ENCODE assay signal across 23 cellular contexts in genomic region chr18:32798209-32798960, GRCh38. TPM values are rescaled to one million over a fixed set of nuclear protein-coding genes. Genes with fewer than 3 reads are reported as not detected.
DNase-seq lines count a peak whose midpoint lies in the region; ATAC-seq, FAIRE-seq and TF ChIP-seq lines count a peak whose summit lies in the region.
"Had no signal": no experiment of that assay in that cellular context is flagged by ENCODE, and none has a peak within 500 bp of the region (broad histone marks: within the 10 kb centered on the region; RNA-seq: fewer than 3 reads in every experiment).

No MANE protein-coding gene starts in this region.

- POLR2A ChIA-PET in HEK293 (lab: Yijun Ruan, JAX) (no interaction called here), K562 (lab: Yijun Ruan, JAX) (no interaction called here), A673 (lab: Charles Lee; ENCODE audit: low non-redundant PET) (no interaction called here), MCF 10A (lab: Yijun Ruan, JAX) (interaction anchor here (0.5 kb wide), 1 partner anchor 1745 kb away, joined by 3 read pairs; no protein-coding TSS in a partner anchor)

- H3K27me3 Mint-ChIP-seq in IgD-negative memory B cell (no peaks in the 10 kb centered on the region), MCF 10A (ENCODE audit: insufficient read depth, unreplicated experiment) (peaks cover 52% of the 10 kb centered on the region)
- H3K27me3 Mint-ChIP-seq: B cell; CD4-positive, alpha-beta memory T cell; CD4-positive, CD25-positive, alpha-beta regulatory T cell; CD8-positive, alpha-beta memory T cell had no signal

- H3K9me1 ChIP-seq in K562 (ENCODE audit: control insufficient read depth, insufficient read depth, low read length): no peaks in the 10 kb centered on the region

- H3K4me2 ChIP-seq in K562 (ENCODE audit: insufficient read depth, low read length): no peak overlapping the region
- H3K4me2 ChIP-seq: BLaER1 treated with 17β-estradiol and CSF1 and Interleukin-3, amounts not matched to agents 10 nM and 100 nM had no signal

- no peak overlapping the region for H3K27ac ChIP-seq in HEK293 (ENCODE audit: extremely low read depth, low read depth, low read length)
- H3K27ac ChIP-seq in K562 (ENCODE audit: extremely low read depth, low read depth, low read length): no peak overlapping the region
- no peak overlapping the region for H3K27ac ChIP-seq in A673 (ENCODE audit: low read depth, low read length, poor library complexity, severe bottlenecking)
- H3K27ac ChIP-seq: BLaER1 treated with 17β-estradiol and CSF1 and Interleukin-3, amounts not matched to agents 10 nM and 100 nM; C4-2B had no signal

- H3K4me3 ChIP-seq in HEK293 (ENCODE audit: low read depth, low read length) (no peak overlapping the region), K562 (no peak overlapping the region), A673 (ENCODE audit: low read depth, low read length, poor library complexity, severe bottlenecking) (no peak overlapping the region)
- H3K4me3 ChIP-seq: BLaER1 treated with 17β-estradiol and CSF1 and Interleukin-3, amounts not matched to agents 10 nM and 100 nM had no signal

- no peak for FAIRE-seq in K562 (lab: Jason Lieb, UNC)
- FAIRE-seq: A204.1, G401.6, GM12891, GM19239 had no signal

- no peak for ATAC-seq in K562

- 0% methylated on average over 4 of the region's 4 CpGs for WGBS in K562 (ENCODE audit: insufficient coverage, low coverage, missing lambda C conversion rate)

- peaks cover 4% of the 10 kb centered on the region for H3K36me3 Mint-ChIP-seq in IgD-negative memory B cell
- H3K36me3 Mint-ChIP-seq in MCF 10A (ENCODE audit: insufficient read depth, unreplicated experiment): no peaks in the 10 kb centered on the region
- H3K36me3 Mint-ChIP-seq: CD4-positive, alpha-beta memory T cell; CD4-positive, CD25-positive, alpha-beta regulatory T cell; CD8-positive, alpha-beta memory T cell had no signal

- TF ChIP-seq EP300 in K562 (IDR thresholded peaks at IDR 0.05; ENCODE audit: low read length): no peak

- no peaks in the 10 kb centered on the region for H4K20me1 ChIP-seq in K562 (replicated peaks; ENCODE audit: control insufficient read depth, insufficient read depth, low read length)
- H4K20me1 ChIP-seq: BLaER1 treated with 17β-estradiol and CSF1 and Interleukin-3, amounts not matched to agents 10 nM and 100 nM had no signal

- H3K9me3 Mint-ChIP-seq in IgD-negative memory B cell: peaks cover 0 to 1% (median 0%) of the 10 kb centered on the region in 3 donors
- peaks cover 11% of the 10 kb centered on the region for H3K9me3 Mint-ChIP-seq in MCF 10A (ENCODE audit: unreplicated experiment)

- peak overlapping the region in 2 of 3 donors; percentile 14 to 46 for H3K27ac Mint-ChIP-seq in IgD-negative memory B cell
- H3K27ac Mint-ChIP-seq in MCF 10A (ENCODE audit: low read depth, unreplicated experiment): no peak overlapping the region
- H3K27ac Mint-ChIP-seq: B cell; CD4-positive, CD25-positive, alpha-beta regulatory T cell; CD8-positive, alpha-beta memory T cell had no signal

- CTCF ChIA-PET in HEK293 (lab: Yijun Ruan, JAX) (interaction anchor here (0.7 to 0.8 kb wide), 2 partner anchors 10 to 83 kb away, joined by 3 read pairs; no protein-coding TSS in a partner anchor), K562 (lab: Yijun Ruan, JAX; ENCODE audit: low intra/inter-chr PET ratio) (no interaction called here), A673 (lab: Charles Lee) (no interaction called here), MCF 10A (lab: Yijun Ruan, JAX) (interaction anchor here (0.6 to 1.0 kb wide), 3 partner anchors 27 to 337 kb away, joined by 3 to 4 read pairs (median 3); no protein-coding TSS in a partner anchor)

- no peak for DNase-seq in K562 (ENCODE audit: extremely low read depth in 1 of 4, low spot score in 3 of 4)
- DNase-seq in A673 (ENCODE audit: low spot score): no peak
- DNase-seq in MCF 10A (ENCODE audit: unreplicated experiment): no peak
- DNase-seq: 8988T; AML-193; CD4-positive, alpha-beta memory T cell; CD4-positive, CD25-positive, alpha-beta regulatory T cell; CD8-positive, alpha-beta memory T cell; COR-L47; DMS 273 treated with DMSO at 0.1 percent for 48 hours; DMS153; DMS79 treated with DMSO at 0.1 percent for 48 hours; GF-D8 had no signal

- H3K9ac ChIP-seq in K562 (ENCODE audit: insufficient read depth in 1 of 2, low read depth in 2 of 2, low read length in 2 of 2): no peak overlapping the region
- H3K9ac ChIP-seq: BLaER1 treated with 17β-estradiol and CSF1 and Interleukin-3, amounts not matched to agents 10 nM and 100 nM had no signal

- H3K4me1 ChIP-seq in HEK293 (ENCODE audit: control insufficient read depth, insufficient read depth, low read length): no peaks in the 10 kb centered on the region
- H3K4me1 ChIP-seq in K562 (replicated peaks in 1 of 2; ENCODE audit: control insufficient read depth in 2 of 2, insufficient read depth in 2 of 2, low read length in 2 of 2): no peaks in the 10 kb centered on the region
- no peaks in the 10 kb centered on the region for H3K4me1 ChIP-seq in A673 (ENCODE audit: insufficient read depth, low read length, poor library complexity, severe bottlenecking)

- H3K4me3 Mint-ChIP-seq in IgD-negative memory B cell (no peak overlapping the region), MCF 10A (ENCODE audit: unreplicated experiment) (no peak overlapping the region)
- H3K4me3 Mint-ChIP-seq: B cell; CD4-positive, alpha-beta memory T cell; CD4-positive, CD25-positive, alpha-beta regulatory T cell; CD8-positive, alpha-beta memory T cell had no signal

- no peak for TF ChIP-seq POLR2A in K562 (conservative IDR thresholded peaks at IDR 0.05)

- no peaks in the 10 kb centered on the region for H3K79me2 ChIP-seq in K562 (ENCODE audit: control insufficient read depth, insufficient read depth, low read length)

- no peak for TF ChIP-seq RAD21 in K562 (CRISPR knock-in tag; conservative IDR thresholded peaks at IDR 0.05 in 1 of 2, IDR thresholded peaks at IDR 0.05 in 1 of 2)

- peaks cover 33 to 46% (median 40%) of the 10 kb centered on the region in 3 donors for H3K4me1 Mint-ChIP-seq in IgD-negative memory B cell
- no peaks in the 10 kb centered on the region for H3K4me1 Mint-ChIP-seq in MCF 10A (ENCODE audit: insufficient read depth, unreplicated experiment)
- H3K4me1 Mint-ChIP-seq: CD4-positive, alpha-beta memory T cell; CD4-positive, CD25-positive, alpha-beta regulatory T cell; CD8-positive, alpha-beta memory T cell had no signal

- in situ Hi-C loops in K562 (cut with MboI): no loop called here

- H3K36me3 ChIP-seq in HEK293 (ENCODE audit: control insufficient read depth in 2 of 2, insufficient read depth in 1 of 2, low read length in 2 of 2) (no peaks in the 10 kb centered on the region), K562 (ENCODE audit: control insufficient read depth, insufficient read depth, low read length) (no peaks in the 10 kb centered on the region), A673 (ENCODE audit: insufficient read depth, low read length, poor library complexity, severe bottlenecking) (no peaks in the 10 kb centered on the region)
- H3K36me3 ChIP-seq: BLaER1 treated with 17β-estradiol and CSF1 and Interleukin-3, amounts not matched to agents 10 nM and 100 nM had no signal

- no peaks in the 10 kb centered on the region for H3K9me3 ChIP-seq in HEK293 (ENCODE audit: control insufficient read depth, insufficient read depth, low read depth, low read length)
- H3K9me3 ChIP-seq in K562 (replicated peaks; ENCODE audit: control insufficient read depth, insufficient read depth, low read depth, low read length): peaks cover 4% of the 10 kb centered on the region; the same call in 1 of the 2 replicates
- H3K9me3 ChIP-seq in A673 (ENCODE audit: low read depth, low read length, poor library complexity, severe bottlenecking): peaks cover 9% of the 10 kb centered on the region

- BruUV-seq in K562 (replicated peaks; lab: Mats Ljungman, UMichigan): no TSS peak
- BruUV-seq in A673 (replicated peaks; lab: Mats Ljungman, UMichigan): no TSS peak
- no TSS peak for BruUV-seq in MCF 10A (replicated peaks; lab: Mats Ljungman, UMichigan)

- intact Hi-C loops in K562 (cut with micrococcal nuclease) (no loop called here), A673 (cut with micrococcal nuclease; ENCODE audit: unreplicated experiment) (no loop called here), MCF 10A (cut with micrococcal nuclease) (no loop called here)

- no peak overlapping the region for H2AFZ ChIP-seq in K562 (ENCODE audit: low read depth, low read length)

- H3K27me3 ChIP-seq in K562 (ENCODE audit: control insufficient read depth in 2 of 2, insufficient read depth in 2 of 2, low read length in 2 of 2): no peaks in the 10 kb centered on the region
- no peaks in the 10 kb centered on the region for H3K27me3 ChIP-seq in A673 (replicated peaks; ENCODE audit: insufficient read depth, low read depth, low read length, poor library complexity)

- TF ChIP-seq CTCF in HEK293 (tag by site-specific recombination; IDR thresholded peaks at IDR 0.05) (no peak), K562 (IDR thresholded peaks at IDR 0.05 in 2 of 3, conservative IDR thresholded peaks at IDR 0.05 in 1 of 3; ENCODE audit: insufficient read depth in 2 of 3, low read depth in 1 of 3, low read length in 3 of 3) (no peak), A673 (conservative IDR thresholded peaks at IDR 0.05; ENCODE audit: low read depth, low read length) (no peak), MCF 10A (IDR thresholded peaks at IDR 0.05; ENCODE audit: unreplicated experiment) (no peak)

TF ChIP-seq in HEK293, 187 proteins besides CTCF, POLR2A, EP300 and RAD21 (continues in another document):
- TF ChIP-seq ZNF433 (tag by site-specific recombination; IDR thresholded peaks at IDR 0.05; ENCODE audit: low read depth): no peak

TF ChIP-seq in K562, 482 proteins besides CTCF, POLR2A, EP300 and RAD21 (continues in another document):
- no peak for TF ChIP-seq ILF3 (IDR thresholded peaks at IDR 0.05; ENCODE audit: borderline replicate concordance)

RNA-seq across cellular contexts. Expression of gene KLHL14, which starts 25.6 kb away (rescaled TPM):
- 22.5 TPM for polyA plus RNA-seq in IgD-negative memory B cell
- total RNA-seq in K562 (2011; cell fraction: chromatin; rRNA removed; ENCODE audit: low replicate concordance): not detected in 2 replicates
- not detected in 2 replicates for total RNA-seq in K562 (2011; cell fraction: nucleolus; rRNA removed)
- not detected in 2 replicates for total RNA-seq in K562 (2011; cell fraction: nucleoplasm; rRNA removed)
- not detected in 2 replicates for total RNA-seq in K562 (2014; rRNA removed)
- not detected in 2 replicates for total RNA-seq in K562 (2014; rRNA removed; fragmentation: Illumina TruSeq; extraction: Trizol)
- total RNA-seq in K562 (2015; rRNA removed; fragmentation: Illumina TruSeq; extraction: Trizol): not detected in 2 replicates
- not detected in 2 replicates for total RNA-seq in K562 (2021)
- not detected in 2 replicates for polyA plus RNA-seq in K562 (2011; rRNA removed)
- polyA plus RNA-seq in K562 (2011; cell fraction: cytosol; rRNA removed): not detected in 2 replicates
- polyA plus RNA-seq in K562 (2011; cell fraction: nucleus; rRNA removed): not detected in 2 replicates
- not detected in 2 replicates for polyA plus RNA-seq in K562 (2012)
- not detected in 2 replicates for polyA plus RNA-seq in K562 (2014; fragmentation: Illumina TruSeq; extraction: Trizol)
- polyA plus RNA-seq in K562 (2014; fragmentation: Nextera tagmentation; extraction: Ambion mirVana): not detected
- not detected in 2 replicates for polyA plus RNA-seq in K562 (2014; rRNA removed)
- not detected in 2 replicates for polyA minus RNA-seq in K562 (2011; rRNA and poly(A)+ RNA removed)
- polyA minus RNA-seq in K562 (2011; cell fraction: cytosol; rRNA and poly(A)+ RNA removed): not detected in 2 replicates
- not detected in 2 replicates for polyA minus RNA-seq in K562 (2011; cell fraction: nucleus; rRNA and poly(A)+ RNA removed)
- 1.3 and 2.3 TPM in 2 replicates for total RNA-seq in A673 (2021)
- not detected in 2 replicates for total RNA-seq in MCF 10A (2022)
- total RNA-seq: CD4-positive, alpha-beta memory T cell; CD4-positive, CD25-positive, alpha-beta regulatory T cell; CD8-positive, alpha-beta memory T cell had no signal
- polyA plus RNA-seq: BJ; CD8-positive, alpha-beta memory T cell had no signal

Comparison
In these comparisons a context has a peak if more than half of its experiments do, and no peak if none do; other contexts are left out.
1. CTCF ChIA-PET loops: an anchor here in HEK293 (0.7 to 0.8 kb wide) and MCF 10A (0.6 to 1.0 kb wide); none called in K562 and A673.
2. Of the 44 proteins assayed by ChIP-seq in both K562 and HEK293: peak only in K562: none; only in HEK293: SETDB1; in both: none; in neither: 43.